ENCODE assay signal across 25 cellular contexts in genomic region chr2:67833632-67834031, GRCh38.
"Had no signal": no experiment of that assay in that cellular context is flagged by ENCODE, and none has a peak within 500 bp of the region (broad histone marks: within the 10 kb centered on the region; RNA-seq: fewer than 3 reads in every experiment).

No MANE protein-coding gene starts in this region.

- H3K27me3 ChIP-seq: left lung, ovary, right atrium auricular region, stomach, testis, thyroid gland, transverse colon, upper lobe of left lung, vagina had no signal

- H3K4me1 ChIP-seq: left lung, lower lobe of right lung, right atrium auricular region, stomach, thyroid gland, transverse colon, upper lobe of left lung, vagina had no signal

- H3K27ac Mint-ChIP-seq: naive thymus-derived CD8-positive, alpha-beta T cell; progenitor cell of endocrine pancreas; stimulated activated naive B cell treated with anti-CD40 and anti-IgM and Interleukin-4, amounts not matched to agents 10 μg/mL and 1 μg/mL and 100 μg/mL, for 72 hours had no signal

- DNase-seq: hippocampal formation; kidney glomerular epithelial cell; left colon; left lung; lower lobe of right lung; mammary epithelial cell; mesenchymal stem cell; naive thymus-derived CD8-positive, alpha-beta T cell; ovary; stimulated activated CD4-positive, alpha-beta T cell treated with anti-CD3 and anti-CD28 coated beads, Interleukin-12 subunit alpha, Interleukin-12 subunit beta, amount 100 ng/mL, for 4 hours; stimulated activated CD4-positive, alpha-beta T cell treated with anti-CD3 and anti-CD28 coated beads, Interleukin-15, amount 100 ng/mL, for 24 hours; stimulated activated CD4-positive, alpha-beta T cell treated with anti-CD3 and anti-CD28 coated beads, Interleukin-2, amount 100 ng/mL, for 24 hours; stimulated activated CD4-positive, alpha-beta T cell treated with anti-CD3 and anti-CD28 coated beads, Interleukin-4, amount 100 ng/mL, for 1 hour; stimulated activated naive B cell treated with anti-CD40 and anti-IgM and Interleukin-4, amounts not matched to agents 10 μg/mL and 1 μg/mL and 100 μg/mL, for 72 hours; stimulated activated naive CD8-positive, alpha-beta T cell treated with anti-CD3 and anti-CD28 coated beads, Interleukin-15, Interleukin-2, amounts not matched to agents 100 U/mL and 50 U/mL, for 24 hours; stomach; testis; thyroid gland; transverse colon; upper lobe of left lung had no signal

- H3K27me3 Mint-ChIP-seq: progenitor cell of endocrine pancreas had no signal

- H3K36me3 Mint-ChIP-seq: stimulated activated naive B cell treated with anti-CD40 and anti-IgM and Interleukin-4, amounts not matched to agents 10 μg/mL and 1 μg/mL and 100 μg/mL, for 72 hours had no signal

- H3K27ac ChIP-seq: left lung, lower lobe of right lung, ovary, right atrium auricular region, skin epidermis, stomach, testis, thyroid gland, transverse colon, upper lobe of left lung, vagina had no signal

- H3K9me3 ChIP-seq: left lung, lower lobe of right lung, ovary, right atrium auricular region, stomach, testis, thyroid gland, transverse colon, upper lobe of left lung, vagina had no signal

- H3K4me3 ChIP-seq: left lung, lower lobe of right lung, ovary, right atrium auricular region, skin epidermis, stomach, testis, thyroid gland, transverse colon, upper lobe of left lung, vagina had no signal

- H3K4me1 Mint-ChIP-seq: naive thymus-derived CD8-positive, alpha-beta T cell; stimulated activated naive B cell treated with anti-CD40 and anti-IgM and Interleukin-4, amounts not matched to agents 10 μg/mL and 1 μg/mL and 100 μg/mL, for 72 hours had no signal

- H3K36me3 ChIP-seq: left lung, lower lobe of right lung, ovary, right atrium auricular region, stomach, thyroid gland, transverse colon, upper lobe of left lung, vagina had no signal

- H3K4me3 Mint-ChIP-seq: naive thymus-derived CD8-positive, alpha-beta T cell; stimulated activated naive B cell treated with anti-CD40 and anti-IgM and Interleukin-4, amounts not matched to agents 10 μg/mL and 1 μg/mL and 100 μg/mL, for 72 hours had no signal

- ATAC-seq: left colon; left lung; lower lobe of right lung; naive thymus-derived CD8-positive, alpha-beta T cell; sciatic nerve; stimulated activated naive B cell treated with anti-CD40 and anti-IgM and Interleukin-4, amounts not matched to agents 10 μg/mL and 1 μg/mL and 100 μg/mL, for 72 hours; stimulated activated naive CD8-positive, alpha-beta T cell treated with anti-CD3 and anti-CD28 coated beads, Interleukin-15, Interleukin-2, amounts not matched to agents 100 U/mL and 50 U/mL, for 24 hours had no signal

- H3K9me3 Mint-ChIP-seq: stimulated activated naive B cell treated with anti-CD40 and anti-IgM and Interleukin-4, amounts not matched to agents 10 μg/mL and 1 μg/mL and 100 μg/mL, for 72 hours had no signal
